Comparison of ENCODE assay signal across 16 cellular contexts in the genomic region with DNA sequence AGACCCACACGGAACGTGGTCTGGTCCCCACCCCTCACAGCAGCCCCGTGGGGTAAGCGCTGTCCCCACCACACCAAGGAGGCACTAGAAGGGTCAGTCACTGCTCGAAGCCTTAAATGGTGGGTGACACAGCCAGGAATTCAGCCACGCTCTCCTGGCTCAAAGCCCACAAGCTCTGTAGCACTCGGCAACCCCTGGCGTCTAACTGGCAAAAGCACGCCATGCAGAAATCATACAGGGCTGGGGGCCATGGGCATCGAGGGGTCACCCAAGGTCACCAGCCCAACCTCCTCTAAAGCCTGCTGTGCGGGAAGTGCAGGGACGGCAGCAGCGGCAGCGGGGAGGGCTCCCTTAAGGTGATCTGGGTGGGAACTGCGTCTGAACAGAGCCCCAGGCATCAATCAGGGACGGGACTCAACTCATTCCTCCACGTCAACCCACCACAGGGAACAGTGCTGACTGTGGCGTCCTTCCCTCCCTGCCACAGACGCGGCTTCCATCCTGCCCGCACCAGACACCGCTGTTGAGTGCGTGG. TPM values are rescaled to one million over a fixed set of nuclear protein-coding genes. Genes with fewer than 3 reads are reported as not detected.
A peak's percentile ranks its signal among the peaks of the same experiment; 100 is the strongest.
DNase-seq lines count a peak whose midpoint lies in the region; ATAC-seq and TF ChIP-seq lines count a peak whose summit lies in the region.
"Had no signal": no experiment of that assay in that cellular context is flagged by ENCODE, and none has a peak within 500 bp of the region (broad histone marks: within the 10 kb centered on the region; RNA-seq: fewer than 3 reads in every experiment).

No MANE protein-coding gene starts in this region.

- no peak overlapping the region for H3K9ac ChIP-seq in parathyroid adenoma

- TF ChIP-seq CTCF in VCaP (conservative IDR thresholded peaks at IDR 0.05) (no peak), heart left ventricle (IDR thresholded peaks at IDR 0.05) (peak in 1 of 12 donors; percentile 4), parathyroid adenoma (IDR thresholded peaks at IDR 0.05) (no peak), thoracic aorta (IDR thresholded peaks at IDR 0.05) (peak; percentile 18), GM10266 (IDR thresholded peaks at IDR 0.05; ENCODE audit: control insufficient read depth, insufficient read depth, low read depth, missing control alignments) (no peak)

- no peaks in the 10 kb centered on the region for H3K27me3 ChIP-seq in heart left ventricle
- H3K27me3 ChIP-seq in parathyroid adenoma (ENCODE audit: control insufficient read depth, insufficient read depth, low read length): no peaks in the 10 kb centered on the region
- H3K27me3 ChIP-seq in thoracic aorta (replicated peaks; ENCODE audit: insufficient read depth): no peaks in the 10 kb centered on the region

- H3K9me3 ChIP-seq in heart left ventricle (no peaks in the 10 kb centered on the region), parathyroid adenoma (ENCODE audit: control insufficient read depth, low read length) (no peaks in the 10 kb centered on the region), thoracic aorta (no peaks in the 10 kb centered on the region)

- peaks cover 47% of the 10 kb centered on the region for H3K79me2 ChIP-seq in parathyroid adenoma

- intact Hi-C loops in heart left ventricle (cut with DNase I): no loop called here

- H3K27ac ChIP-seq in VCaP (peak overlapping the region; percentile 72), heart left ventricle (peak overlapping the region in 1 of 12 donors; percentile 2), parathyroid adenoma (no peak overlapping the region), thoracic aorta (peak overlapping the region; percentile 44 to 54)
- H3K27ac ChIP-seq: epithelial cell of prostate had no signal

- WGBS in heart left ventricle, 4 donors: 57 to 74% (median 67%) methylated on average over 10 to 23 of the region's 23 CpGs

- H3K36me3 ChIP-seq in heart left ventricle: peaks cover 0 to 23% (median 5%) of the 10 kb centered on the region in 9 donors
- no peaks in the 10 kb centered on the region for H3K36me3 ChIP-seq in parathyroid adenoma (ENCODE audit: control insufficient read depth, insufficient read depth, low read length)
- peaks cover 8% of the 10 kb centered on the region for H3K36me3 ChIP-seq in thoracic aorta

- DNase-seq in heart left ventricle (no peak), thoracic aorta (ENCODE audit: low spot score) (no peak), UCSD-AML1 (lab: John Stamatoyannopoulos, UW; ENCODE audit: unreplicated experiment) (no peak), NCI-H1417 treated with DMSO at 0.1 percent for 48 hours (lab: John Stamatoyannopoulos, UW) (no peak), GM10266 (ENCODE audit: extremely low spot score) (no peak)
- DNase-seq: activated CD4-positive, alpha-beta T cell treated with anti-CD3 and anti-CD28 coated beads for 48 hours; HCEC 1CT; NCI-H1048; NK-92 treated with Interleukin-12 subunit alpha and Interleukin-12 subunit beta, amount 100 ng/mL, for 24 hours; SIG-M5 had no signal

- ATAC-seq in heart left ventricle (peak; percentile 18 to 53 (median 32)), thoracic aorta (ENCODE audit: insufficient number of reproducible peaks, low FRiP score, low read depth) (no peak), HG03045 (IDR thresholded peaks at IDR 0.05; ENCODE audit: unreplicated experiment) (no peak)
- ATAC-seq: activated naive CD4-positive, alpha-beta T cell treated with anti-CD3 and anti-CD28 coated beads, Interleukin-2, amount 50 U/mL, for 72 hours; stimulated activated memory B cell treated with anti-CD40 and anti-IgM and Interleukin-4, amounts not matched to agents 10 μg/mL and 1 μg/mL and 100 μg/mL, for 72 hours had no signal

- H2AFZ ChIP-seq in parathyroid adenoma: no peak overlapping the region

- H3K4me1 ChIP-seq in heart left ventricle: peaks cover 0 to 15% (median 3%) of the 10 kb centered on the region in 12 donors
- H3K4me1 ChIP-seq in parathyroid adenoma: peaks cover 7% of the 10 kb centered on the region
- H3K4me1 ChIP-seq in thoracic aorta (ENCODE audit: control insufficient read depth in 1 of 2, low read depth in 2 of 2): peaks cover 4 to 23% of the 10 kb centered on the region in 2 donors

- no peak for TF ChIP-seq POLR2A in heart left ventricle (IDR thresholded peaks at IDR 0.05)

- H3K4me3 ChIP-seq in heart left ventricle (peak overlapping the region in 4 of 12 donors; percentile 10 to 25 (median 12)), parathyroid adenoma (ENCODE audit: low read depth, low read length) (no peak overlapping the region), thoracic aorta (peak overlapping the region; percentile 69)

- peak overlapping the region; percentile 46 for H3K4me2 ChIP-seq in parathyroid adenoma (ENCODE audit: low read length)

RNA-seq across cellular contexts. Expression of a gene that starts 7.8 kb away (rescaled TPM):
- total RNA-seq in heart left ventricle: 1 to 10 TPM; 1.4 to 8.8 (median 3.0) TPM
- 1 to 10 TPM; 1.8 to 2.8 TPM for polyA plus RNA-seq in heart left ventricle
- 1 to 10 TPM; 3.9 to 5.3 TPM for total RNA-seq in thoracic aorta
- total RNA-seq: activated naive CD4-positive, alpha-beta T cell treated with anti-CD3 and anti-CD28 coated beads, Interleukin-2, amount 50 U/mL, for 72 hours had no signal

RNA-seq across cellular contexts. Expression of a gene that starts 51.3 kb away (rescaled TPM):
- total RNA-seq in heart left ventricle (10 to 100 TPM; 12.3 to 56.8 (median 25.2) TPM), thoracic aorta (10 to 100 TPM in 1 of 2 donors, 1 to 10 TPM in 1; 9.0 to 20.3 TPM)
- polyA plus RNA-seq in heart left ventricle: 10 to 100 TPM; 11.1 to 26.4 TPM

Comparison
In these comparisons a context has a peak if more than half of its experiments do, and no peak if none do; other contexts are left out.
1. ATAC-seq: peak in heart left ventricle (4 of 4); none in thoracic aorta (single experiment) and HG03045 (single experiment).